In genomic region chr14:24192933-24193332, GRCh38 we compare ENCODE assay signal across 29 cellular contexts. TPM values are rescaled to one million over a fixed set of nuclear protein-coding genes. Genes with fewer than 3 reads are reported as not detected.
A peak's percentile ranks its signal among the peaks of the same experiment; 100 is the strongest.
DNase-seq lines count a peak whose midpoint lies in the region; ATAC-seq and TF ChIP-seq lines count a peak whose summit lies in the region.
"Had no signal": no experiment of that assay in that cellular context is flagged by ENCODE, and none has a peak within 500 bp of the region (broad histone marks: within the 10 kb centered on the region; RNA-seq: fewer than 3 reads in every experiment).

No MANE protein-coding gene starts in this region.

- H3K4me1 Mint-ChIP-seq in activated naive CD8-positive, alpha-beta T cell (ENCODE audit: low read depth), result peaks cover 55% of the 10 kb centered on the region
- peaks cover 51% of the 10 kb centered on the region for H3K4me1 Mint-ChIP-seq in activated naive CD8-positive, alpha-beta T cell treated with anti-CD3 and anti-CD28 coated beads, Interleukin-2, amount 50 U/mL, for 24 hours
- H3K4me1 Mint-ChIP-seq in CD8-positive, alpha-beta memory T cell, result peaks cover 40 to 77% (median 59%) of the 10 kb centered on the region in 3 donors
- H3K4me1 Mint-ChIP-seq in brain (peaks cover 73% of the 10 kb centered on the region), neural crest cell (peaks cover 46% of the 10 kb centered on the region)

- CTCF ChIA-PET in CD8-positive, alpha-beta memory T cell (lab: Charles Lee), result interaction anchor here (1.4 kb wide), 1 partner anchor 20 kb away, joined by 5 read pairs; the partner anchor contains the start of gene CHMP4A
- CTCF ChIA-PET in RWPE1 (lab: Yijun Ruan, JAX), result no interaction called here

- H3K9me3 ChIP-seq in CD8-positive, alpha-beta memory T cell (ENCODE audit: low read length), result no peaks in the 10 kb centered on the region
- H3K9me3 ChIP-seq: adrenal gland, SK-N-SH had no signal

- H3K4me1 ChIP-seq in CD8-positive, alpha-beta memory T cell (ENCODE audit: insufficient read depth, low read length), result peaks cover 39% of the 10 kb centered on the region

- peak overlapping the region; percentile 46 for H3K27ac Mint-ChIP-seq in activated naive CD8-positive, alpha-beta T cell
- H3K27ac Mint-ChIP-seq in activated naive CD8-positive, alpha-beta T cell treated with anti-CD3 and anti-CD28 coated beads, Interleukin-2, amount 50 U/mL, for 24 hours, result no peak overlapping the region
- peak overlapping the region; percentile 50 to 99 (median 86) for H3K27ac Mint-ChIP-seq in CD8-positive, alpha-beta memory T cell
- H3K27ac Mint-ChIP-seq in brain, result peak overlapping the region in 3 of 5 experiments; percentile 22 to 81 (median 33)
- H3K27ac Mint-ChIP-seq in neural crest cell (ENCODE audit: unreplicated experiment), result no peak overlapping the region
- H3K27ac Mint-ChIP-seq: GM23338; T-helper 1 cell treated with Interleukin-12 subunit alpha and Interleukin-12 subunit beta and Interleukin-4 antibody, amounts not matched to agents 30 μg/mL and 1 μg/mL, for 36 hours had no signal

- no peak for DNase-seq in activated naive CD8-positive, alpha-beta T cell treated with anti-CD3 and anti-CD28 coated beads, Interleukin-2, amount 50 U/mL, for 24 hours
- no peak for DNase-seq in CD8-positive, alpha-beta memory T cell
- no peak for DNase-seq in neural crest cell (ENCODE audit: low read depth, low spot score)
- no peak for DNase-seq in GM19240 (ENCODE audit: insufficient read length, low spot score)
- no peak for DNase-seq in RWPE1 (ENCODE audit: low spot score)
- DNase-seq: activated CD4-positive, alpha-beta T cell treated with anti-CD3 and anti-CD28 coated beads, Interleukin-2, amount 50 U/mL, for 4 hours; activated effector memory CD4-positive, alpha-beta T cell treated with anti-CD3 and anti-CD28 coated beads, Interleukin-2, amount 50 U/mL, for 16 hours; adrenal gland; brain microvascular endothelial cell; EL; Karpas-422; kidney; midbrain; MV-4-11; NCI-H146; OCI-M1; SK-N-SH; stimulated activated naive CD4-positive, alpha-beta T cell treated with Interleukin-2 at 50 U/mL for 16 hours had no signal

- H3K27ac ChIP-seq in CD8-positive, alpha-beta memory T cell (ENCODE audit: low read depth, low read length), result no peak overlapping the region
- no peak overlapping the region for H3K27ac ChIP-seq in RWPE1
- H3K27ac ChIP-seq: adrenal gland, brain microvascular endothelial cell, C4-2B, epithelial cell of prostate had no signal

- H3K27me3 Mint-ChIP-seq in activated naive CD8-positive, alpha-beta T cell, result no peaks in the 10 kb centered on the region
- no peaks in the 10 kb centered on the region for H3K27me3 Mint-ChIP-seq in activated naive CD8-positive, alpha-beta T cell treated with anti-CD3 and anti-CD28 coated beads, Interleukin-2, amount 50 U/mL, for 24 hours
- H3K27me3 Mint-ChIP-seq in CD8-positive, alpha-beta memory T cell, result peaks cover 0 to 1% of the 10 kb centered on the region in 2 donors
- H3K27me3 Mint-ChIP-seq in brain (peaks cover 9% of the 10 kb centered on the region), neural crest cell (ENCODE audit: low read depth) (peaks cover 3% of the 10 kb centered on the region)

- H3K27me3 ChIP-seq in CD8-positive, alpha-beta memory T cell (ENCODE audit: insufficient read depth, low read length, poor library complexity, severe bottlenecking), result no peaks in the 10 kb centered on the region
- H3K27me3 ChIP-seq: adrenal gland, brain microvascular endothelial cell had no signal

- H3K36me3 Mint-ChIP-seq in activated naive CD8-positive, alpha-beta T cell, result peaks cover 13% of the 10 kb centered on the region
- H3K36me3 Mint-ChIP-seq in activated naive CD8-positive, alpha-beta T cell treated with anti-CD3 and anti-CD28 coated beads, Interleukin-2, amount 50 U/mL, for 24 hours (ENCODE audit: low read depth), result peaks cover 34% of the 10 kb centered on the region
- peaks cover 0 to 58% (median 8%) of the 10 kb centered on the region in 3 donors for H3K36me3 Mint-ChIP-seq in CD8-positive, alpha-beta memory T cell
- H3K36me3 Mint-ChIP-seq in brain (peaks cover 18% of the 10 kb centered on the region), neural crest cell (ENCODE audit: low read depth) (peaks cover 15% of the 10 kb centered on the region)

- H3K36me3 ChIP-seq in CD8-positive, alpha-beta memory T cell (ENCODE audit: insufficient read depth, low read length), result peaks cover 16% of the 10 kb centered on the region

- no peaks in the 10 kb centered on the region for H3K9me3 Mint-ChIP-seq in activated naive CD8-positive, alpha-beta T cell (ENCODE audit: low read depth)
- no peaks in the 10 kb centered on the region for H3K9me3 Mint-ChIP-seq in activated naive CD8-positive, alpha-beta T cell treated with anti-CD3 and anti-CD28 coated beads, Interleukin-2, amount 50 U/mL, for 24 hours
- H3K9me3 Mint-ChIP-seq in CD8-positive, alpha-beta memory T cell, result no peaks in the 10 kb centered on the region
- H3K9me3 Mint-ChIP-seq in brain (peaks cover 0 to 2% (median 0%) of the 10 kb centered on the region in 5 experiments), neural crest cell (no peaks in the 10 kb centered on the region)
- H3K9me3 Mint-ChIP-seq: GM23338; T-helper 1 cell treated with Interleukin-12 subunit alpha and Interleukin-12 subunit beta and Interleukin-4 antibody, amounts not matched to agents 30 μg/mL and 1 μg/mL, for 36 hours had no signal

- no peak for ATAC-seq in activated naive CD8-positive, alpha-beta T cell treated with anti-CD3 and anti-CD28 coated beads, Interleukin-2, amount 50 U/mL, for 24 hours
- no peak for ATAC-seq in HG02610 (IDR thresholded peaks at IDR 0.05; ENCODE audit: unreplicated experiment)
- ATAC-seq: GM23338, sciatic nerve had no signal

- POLR2A ChIA-PET in CD8-positive, alpha-beta memory T cell (lab: Charles Lee), result no interaction called here
- POLR2A ChIA-PET in RWPE1 (lab: Yijun Ruan, JAX; ENCODE audit: low non-redundant PET), result no interaction called here

- peak overlapping the region; percentile 44 for H3K4me3 Mint-ChIP-seq in activated naive CD8-positive, alpha-beta T cell
- no peak overlapping the region for H3K4me3 Mint-ChIP-seq in activated naive CD8-positive, alpha-beta T cell treated with anti-CD3 and anti-CD28 coated beads, Interleukin-2, amount 50 U/mL, for 24 hours
- H3K4me3 Mint-ChIP-seq in CD8-positive, alpha-beta memory T cell, result peak overlapping the region in 4 of 7 donors; percentile 23 to 78 (median 50)
- H3K4me3 Mint-ChIP-seq in brain, result peak overlapping the region in 4 of 5 experiments; percentile 20 to 65 (median 45)
- H3K4me3 Mint-ChIP-seq in neural crest cell, result peak overlapping the region; percentile 63
- H3K4me3 Mint-ChIP-seq: GM23338 had no signal

- H3K4me3 ChIP-seq in CD8-positive, alpha-beta memory T cell (ENCODE audit: low read length), result no peak overlapping the region
- H3K4me3 ChIP-seq: adrenal gland, GM23338 had no signal

- no peak for TF ChIP-seq CTCF in brain (conservative IDR thresholded peaks at IDR 0.05)
- no peak for TF ChIP-seq CTCF in neural crest cell (conservative IDR thresholded peaks at IDR 0.05)
- TF ChIP-seq CTCF in RWPE1 (conservative IDR thresholded peaks at IDR 0.05; ENCODE audit: low read depth), result no peak

RNA-seq across cellular contexts. Expression of gene TM9SF1, which starts 2.3 kb away (rescaled TPM):
- 10 to 100 TPM; 31.3 to 34.0 TPM for total RNA-seq in CD8-positive, alpha-beta memory T cell
- polyA plus RNA-seq in CD8-positive, alpha-beta memory T cell, result 30.0 TPM
- 57.8 TPM for polyA plus RNA-seq in brain (ENCODE audit: insufficient read depth, low read depth, low replicate concordance)
- total RNA-seq in neural crest cell, result 45.6 and 47.4 TPM in 2 replicates

RNA-seq across cellular contexts. Expression of gene IPO4, which starts 4.3 kb away (rescaled TPM):
- total RNA-seq in CD8-positive, alpha-beta memory T cell, result 100 to 1,000 TPM; 164 to 172 TPM
- polyA plus RNA-seq in CD8-positive, alpha-beta memory T cell, result 20.9 TPM
- 20.8 TPM for polyA plus RNA-seq in brain (ENCODE audit: insufficient read depth, low read depth, low replicate concordance)
- total RNA-seq in neural crest cell, result 88.3 and 88.7 TPM in 2 replicates

RNA-seq across cellular contexts. Expression of gene TSSK4, which starts 12.6 kb away (rescaled TPM):
- under 1 TPM; 0.26 to 0.44 TPM for total RNA-seq in CD8-positive, alpha-beta memory T cell
- 1.2 TPM for polyA plus RNA-seq in CD8-positive, alpha-beta memory T cell
- polyA plus RNA-seq in brain (ENCODE audit: insufficient read depth, low read depth, low replicate concordance), result not detected
- 0.47 and 0.48 TPM in 2 replicates for total RNA-seq in neural crest cell
- total RNA-seq: glomerular endothelial cell, posterior vena cava, sciatic nerve, temporal lobe had no signal
- polyA plus RNA-seq: SK-N-SH had no signal

RNA-seq across cellular contexts. Expression of gene CHMP4A, which starts 20.4 kb away (rescaled TPM):
- 10 to 100 TPM; 86.4 to 87.6 TPM for total RNA-seq in CD8-positive, alpha-beta memory T cell
- 159 TPM for polyA plus RNA-seq in CD8-positive, alpha-beta memory T cell
- polyA plus RNA-seq in brain (ENCODE audit: insufficient read depth, low read depth, low replicate concordance), result 111 TPM
- 42.2 and 44.7 TPM in 2 replicates for total RNA-seq in neural crest cell

RNA-seq across cellular contexts. Expression of gene REC8, which starts 21.1 kb away (rescaled TPM):
- 10 to 100 TPM; 24.5 to 26.7 TPM for total RNA-seq in CD8-positive, alpha-beta memory T cell
- polyA plus RNA-seq in CD8-positive, alpha-beta memory T cell, result 10.0 TPM
- polyA plus RNA-seq in brain (ENCODE audit: insufficient read depth, low read depth, low replicate concordance), result 86.7 TPM
- 160 and 163 TPM in 2 replicates for total RNA-seq in neural crest cell

Comparison
In these comparisons a context has a peak if more than half of its experiments do, and no peak if none do; other contexts are left out.
1. H3K27ac Mint-ChIP-seq: peak in activated naive CD8-positive, alpha-beta T cell (single experiment), CD8-positive, alpha-beta memory T cell (8 of 8) and brain (3 of 5); none in activated naive CD8-positive, alpha-beta T cell treated with anti-CD3 and anti-CD28 coated beads, Interleukin-2, amount 50 U/mL, for 24 hours (single experiment) and neural crest cell (single experiment).